Comparison of ENCODE assay signal across 1 cellular context in the genomic region with DNA sequence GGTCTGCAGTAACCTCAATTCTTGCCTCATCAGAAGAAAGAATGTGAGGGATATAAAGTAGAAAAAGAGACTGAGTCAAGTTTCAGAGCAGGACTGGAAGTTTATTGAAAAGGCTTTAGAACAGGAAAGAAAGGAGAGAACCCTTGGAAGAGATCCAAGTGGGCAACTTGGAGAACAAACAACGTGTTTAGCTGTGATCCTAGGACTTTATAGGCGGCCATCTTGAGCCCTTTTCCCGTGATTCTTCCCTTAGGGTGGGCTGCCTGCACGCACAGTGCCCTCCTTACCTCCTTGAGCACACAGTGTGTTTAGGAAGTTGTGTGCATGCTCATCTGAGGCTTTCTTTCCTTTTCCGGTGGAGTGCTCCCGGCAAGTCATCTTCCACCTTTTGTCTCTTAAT.
TF ChIP-seq lines count a peak whose summit lies in the region.

No MANE protein-coding gene starts in this region.

TF ChIP-seq in GM23338, 12 proteins besides CTCF, POLR2A, EP300 and RAD21 (continued from another document):
- TF ChIP-seq, protein P1, sequence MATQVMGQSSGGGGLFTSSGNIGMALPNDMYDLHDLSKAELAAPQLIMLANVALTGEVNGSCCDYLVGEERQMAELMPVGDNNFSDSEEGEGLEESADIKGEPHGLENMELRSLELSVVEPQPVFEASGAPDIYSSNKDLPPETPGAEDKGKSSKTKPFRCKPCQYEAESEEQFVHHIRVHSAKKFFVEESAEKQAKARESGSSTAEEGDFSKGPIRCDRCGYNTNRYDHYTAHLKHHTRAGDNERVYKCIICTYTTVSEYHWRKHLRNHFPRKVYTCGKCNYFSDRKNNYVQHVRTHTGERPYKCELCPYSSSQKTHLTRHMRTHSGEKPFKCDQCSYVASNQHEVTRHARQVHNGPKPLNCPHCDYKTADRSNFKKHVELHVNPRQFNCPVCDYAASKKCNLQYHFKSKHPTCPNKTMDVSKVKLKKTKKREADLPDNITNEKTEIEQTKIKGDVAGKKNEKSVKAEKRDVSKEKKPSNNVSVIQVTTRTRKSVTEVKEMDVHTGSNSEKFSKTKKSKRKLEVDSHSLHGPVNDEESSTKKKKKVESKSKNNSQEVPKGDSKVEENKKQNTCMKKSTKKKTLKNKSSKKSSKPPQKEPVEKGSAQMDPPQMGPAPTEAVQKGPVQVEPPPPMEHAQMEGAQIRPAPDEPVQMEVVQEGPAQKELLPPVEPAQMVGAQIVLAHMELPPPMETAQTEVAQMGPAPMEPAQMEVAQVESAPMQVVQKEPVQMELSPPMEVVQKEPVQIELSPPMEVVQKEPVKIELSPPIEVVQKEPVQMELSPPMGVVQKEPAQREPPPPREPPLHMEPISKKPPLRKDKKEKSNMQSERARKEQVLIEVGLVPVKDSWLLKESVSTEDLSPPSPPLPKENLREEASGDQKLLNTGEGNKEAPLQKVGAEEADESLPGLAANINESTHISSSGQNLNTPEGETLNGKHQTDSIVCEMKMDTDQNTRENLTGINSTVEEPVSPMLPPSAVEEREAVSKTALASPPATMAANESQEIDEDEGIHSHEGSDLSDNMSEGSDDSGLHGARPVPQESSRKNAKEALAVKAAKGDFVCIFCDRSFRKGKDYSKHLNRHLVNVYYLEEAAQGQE (IDR thresholded peaks at IDR 0.05; ENCODE audit: unreplicated experiment): no peak
- no peak for TF ChIP-seq ZNF331 (CRISPR knock-in tag; IDR thresholded peaks at IDR 0.05; ENCODE audit: low read depth)
- TF ChIP-seq, protein P2, sequence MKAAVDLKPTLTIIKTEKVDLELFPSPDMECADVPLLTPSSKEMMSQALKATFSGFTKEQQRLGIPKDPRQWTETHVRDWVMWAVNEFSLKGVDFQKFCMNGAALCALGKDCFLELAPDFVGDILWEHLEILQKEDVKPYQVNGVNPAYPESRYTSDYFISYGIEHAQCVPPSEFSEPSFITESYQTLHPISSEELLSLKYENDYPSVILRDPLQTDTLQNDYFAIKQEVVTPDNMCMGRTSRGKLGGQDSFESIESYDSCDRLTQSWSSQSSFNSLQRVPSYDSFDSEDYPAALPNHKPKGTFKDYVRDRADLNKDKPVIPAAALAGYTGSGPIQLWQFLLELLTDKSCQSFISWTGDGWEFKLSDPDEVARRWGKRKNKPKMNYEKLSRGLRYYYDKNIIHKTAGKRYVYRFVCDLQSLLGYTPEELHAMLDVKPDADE (IDR thresholded peaks at IDR 0.05): no peak
- no peak for TF ChIP-seq EZH2phosphoT487 (IDR thresholded peaks at IDR 0.05; ENCODE audit: unreplicated experiment)
- no peak for TF ChIP-seq JUNB (IDR thresholded peaks at IDR 0.05; ENCODE audit: unreplicated experiment)
- no peak for TF ChIP-seq STAT1 (IDR thresholded peaks at IDR 0.05; ENCODE audit: unreplicated experiment)
- no peak for TF ChIP-seq ZNF114 (CRISPR knock-in tag; IDR thresholded peaks at IDR 0.05)
TF ChIP-seq in GM23338: peak in this region for 0.
